ENCODE assay signal across 1 cellular context in genomic region chr5:151345187-151345807, GRCh38.
TF ChIP-seq lines count a peak whose summit lies in the region.

No MANE protein-coding gene starts in this region.

TF ChIP-seq in H1, 55 proteins besides CTCF, POLR2A, EP300 and RAD21:
- no peak for TF ChIP-seq RXRA (IDR thresholded peaks at IDR 0.05; ENCODE audit: insufficient read depth, low read depth, low read length)
- TF ChIP-seq SIN3A (conservative IDR thresholded peaks at IDR 0.05 in 1 of 2, IDR thresholded peaks at IDR 0.05 in 1 of 2; ENCODE audit: low read depth in 1 of 2, low read length in 2 of 2), result no peak
- no peak for TF ChIP-seq MAFK (IDR thresholded peaks at IDR 0.05; ENCODE audit: low read depth, low read length)
- no peak for TF ChIP-seq CHD7 (IDR thresholded peaks at IDR 0.05; ENCODE audit: insufficient replicate concordance, low read length)
- no peak for TF ChIP-seq TBP (IDR thresholded peaks at IDR 0.05; ENCODE audit: low read depth, low read length)
- no peak for TF ChIP-seq NRF1 (IDR thresholded peaks at IDR 0.05; ENCODE audit: low read depth, low read length)
- TF ChIP-seq CHD2 (IDR thresholded peaks at IDR 0.05; ENCODE audit: low read length), result no peak
- no peak for TF ChIP-seq RBBP5 (IDR thresholded peaks at IDR 0.05; ENCODE audit: borderline replicate concordance, low read depth, low read length)
- TF ChIP-seq HDAC6 (IDR thresholded peaks at IDR 0.05; ENCODE audit: low read depth, low read length), result no peak
